In genomic region chr1:6891781-6892579, GRCh38 we compare ENCODE assay signal across 22 cellular contexts.
DNase-seq lines count a peak whose midpoint lies in the region; ATAC-seq, FAIRE-seq and TF ChIP-seq lines count a peak whose summit lies in the region.
"Had no signal": no experiment of that assay in that cellular context is flagged by ENCODE, and none has a peak within 500 bp of the region (broad histone marks: within the 10 kb centered on the region; RNA-seq: fewer than 3 reads in every experiment).

No MANE protein-coding gene starts in this region.

- TF ChIP-seq POLR2A in K562 (conservative IDR thresholded peaks at IDR 0.05) (no peak), prostate gland (IDR thresholded peaks at IDR 0.05) (no peak), vagina (IDR thresholded peaks at IDR 0.05) (no peak)

- H3K9ac ChIP-seq in GM23248 (no peak overlapping the region), K562 (ENCODE audit: insufficient read depth in 1 of 2, low read depth in 2 of 2, low read length in 2 of 2) (no peak overlapping the region)
- H3K9ac ChIP-seq: parathyroid adenoma had no signal

- CTCF ChIA-PET in K562 (lab: Yijun Ruan, JAX; ENCODE audit: low intra/inter-chr PET ratio) = interaction anchor here (1.0 kb wide), 1 partner anchor 97 kb away, joined by 3 read pairs; no protein-coding TSS in a partner anchor

- H3K4me2 ChIP-seq in GM23248 (ENCODE audit: unreplicated experiment) = no peak overlapping the region
- H3K4me2 ChIP-seq in K562 (ENCODE audit: insufficient read depth, low read length) = no peak overlapping the region

- H4K20me1 ChIP-seq in GM23248 (ENCODE audit: insufficient read depth) (no peaks in the 10 kb centered on the region), K562 (replicated peaks; ENCODE audit: control insufficient read depth, insufficient read depth, low read length) (no peaks in the 10 kb centered on the region; the same call in 1 of the 2 replicates)

- H3F3A ChIP-seq in GM23248 (ENCODE audit: insufficient read depth) = no peaks in the 10 kb centered on the region

- 93 to 95% methylated on average over 7 of the region's 7 CpGs for WGBS in GM23248 (ENCODE audit: low coverage in 1 of 2, low lambda C conversion rate in 2 of 2, missing lambda C conversion rate in 2 of 2), 2 experiments
- whole genome bisulfite sequencing in K562 (ENCODE audit: insufficient coverage, low coverage, missing lambda C conversion rate) = 12% methylated on average over 7 of the region's 7 CpGs
- 94% methylated on average over 7 of the region's 7 CpGs for WGBS in prostate gland

- no peaks in the 10 kb centered on the region for H3K9me2 ChIP-seq in GM23248 (ENCODE audit: insufficient read depth)

- H3K36me3 ChIP-seq in GM23248 (ENCODE audit: low read depth) (no peaks in the 10 kb centered on the region), K562 (ENCODE audit: control insufficient read depth, insufficient read depth, low read length) (no peaks in the 10 kb centered on the region), prostate gland (no peaks in the 10 kb centered on the region), vagina (peaks cover 0 to 4% of the 10 kb centered on the region in 2 donors)

- no TSS peak for BruUV-seq in K562 (replicated peaks; lab: Mats Ljungman, UMichigan)

- H3K4me1 ChIP-seq in GM23248 (ENCODE audit: insufficient read depth) (0 out of 2 replicates have a peak, but pooled peaks cover 7% of the 10 kb centered on the region), K562 (replicated peaks in 1 of 2; ENCODE audit: control insufficient read depth in 2 of 2, insufficient read depth in 2 of 2, low read length in 2 of 2) (no peaks in the 10 kb centered on the region), prostate gland (replicated peaks) (no peaks in the 10 kb centered on the region), vagina (no peaks in the 10 kb centered on the region)
- H3K4me1 ChIP-seq: parathyroid adenoma, sigmoid colon had no signal

- no peak for TF ChIP-seq EP300 in K562 (IDR thresholded peaks at IDR 0.05; ENCODE audit: low read length)

- POLR2A ChIA-PET in K562 (lab: Yijun Ruan, JAX) = no interaction called here

- no peaks in the 10 kb centered on the region for H3K9me3 ChIP-seq in GM23248 (ENCODE audit: low read depth)
- no peaks in the 10 kb centered on the region for H3K9me3 ChIP-seq in K562 (replicated peaks; ENCODE audit: control insufficient read depth, insufficient read depth, low read depth, low read length)
- no peaks in the 10 kb centered on the region for H3K9me3 ChIP-seq in prostate gland
- no peaks in the 10 kb centered on the region for H3K9me3 ChIP-seq in vagina
- H3K9me3 ChIP-seq: gastroesophageal sphincter, sigmoid colon had no signal

- no peaks in the 10 kb centered on the region for H3K9me1 ChIP-seq in K562 (ENCODE audit: control insufficient read depth, insufficient read depth, low read length)

- peak; percentile 26 for DNase-seq in activated T-cell treated with anti-CD3 and anti-CD28 coated beads for 24 hours (ENCODE audit: low read depth)
- DNase-seq in activated T-cell treated with anti-CD3 and anti-CD28 coated beads for 4 hours = no peak
- DNase-seq in GM23248 = peak; percentile 23
- no peak for DNase-seq in K562 (ENCODE audit: extremely low read depth in 1 of 4, low spot score in 3 of 4)
- peak; percentile 15 to 21 for DNase-seq in stimulated activated CD4-positive, alpha-beta T cell treated with anti-CD3 and anti-CD28 coated beads, Interleukin-4, amount 100 ng/mL, for 4 hours
- no peak for DNase-seq in NOMO-1 treated with DMSO at 0.1 percent for 48 hours (lab: John Stamatoyannopoulos, UW; ENCODE audit: unreplicated experiment)
- no peak for DNase-seq in prostate gland (ENCODE audit: low spot score)
- DNase-seq in vagina (ENCODE audit: extremely low spot score in 2 of 2) = no peak
- DNase-seq: activated CD8-positive, alpha-beta memory T cell treated with anti-CD3 and anti-CD28 coated beads, Interleukin-2, amount 50 U/mL, for 4 hours; DMS 273 treated with DMSO at 0.1 percent for 48 hours; erythroblast; left cardiac atrium; NCI-H2029 treated with DMSO at 0.1 percent for 48 hours; sigmoid colon; substantia nigra had no signal

- peak; percentile 50 for ATAC-seq in K562
- ATAC-seq: gastroesophageal sphincter; left cardiac atrium; natural killer cell treated with Interleukin-12 subunit alpha and Interleukin-12 subunit beta and Interleukin-15 and Interleukin-18, amount 100 ng/mL, for 72 hours had no signal

- H3K4me3 ChIP-seq in GM23248 (no peak overlapping the region), K562 (no peak overlapping the region), prostate gland (no peak overlapping the region), vagina (no peak overlapping the region)
- H3K4me3 ChIP-seq: cardiac muscle cell, gastroesophageal sphincter, sigmoid colon, SK-N-MC had no signal

- TF ChIP-seq RAD21 in K562 (CRISPR knock-in tag; conservative IDR thresholded peaks at IDR 0.05 in 1 of 2, IDR thresholded peaks at IDR 0.05 in 1 of 2) = no peak

- no peaks in the 10 kb centered on the region for H3K27me3 ChIP-seq in GM23248 (replicated peaks; ENCODE audit: insufficient read depth)
- peaks cover 6 to 8% of the 10 kb centered on the region in 2 experiments; a peak in 2 of 5 replicates for H3K27me3 ChIP-seq in K562 (ENCODE audit: control insufficient read depth in 2 of 2, insufficient read depth in 2 of 2, low read length in 2 of 2)
- no peaks in the 10 kb centered on the region for H3K27me3 ChIP-seq in prostate gland (replicated peaks; ENCODE audit: insufficient read depth)
- no peaks in the 10 kb centered on the region for H3K27me3 ChIP-seq in vagina
- H3K27me3 ChIP-seq: cardiac muscle cell, gastroesophageal sphincter, sigmoid colon had no signal

- no peak for FAIRE-seq in K562 (lab: Jason Lieb, UNC)
- FAIRE-seq: GM12892 had no signal

- intact Hi-C loops in K562 (cut with micrococcal nuclease) (no loop called here), prostate gland (cut with DNase I) (loop anchor here (2.0 to 5.0 kb wide), 2 partner anchors 97 to 165 kb away; no protein-coding TSS in a partner anchor), vagina (cut with DNase I) (no loop called here)

- no peaks in the 10 kb centered on the region for H3K79me2 ChIP-seq in GM23248 (ENCODE audit: insufficient read depth)
- H3K79me2 ChIP-seq in K562 (ENCODE audit: control insufficient read depth, insufficient read depth, low read length) = no peaks in the 10 kb centered on the region

- H2AFZ ChIP-seq in GM23248 (no peak overlapping the region), K562 (ENCODE audit: low read depth, low read length) (no peak overlapping the region)
- H2AFZ ChIP-seq: parathyroid adenoma had no signal

- H3K27ac ChIP-seq in GM23248 (no peak overlapping the region), K562 (ENCODE audit: extremely low read depth, low read depth, low read length) (no peak overlapping the region), prostate gland (no peak overlapping the region), vagina (no peak overlapping the region)
- H3K27ac ChIP-seq: cardiac muscle cell, gastroesophageal sphincter, HL-60, parathyroid adenoma, sigmoid colon, SK-N-MC had no signal

- in situ Hi-C loops in GM23248 (cut with MboI) = loop anchor here (10.0 to 25.0 kb wide), 2 partner anchors 180 to 753 kb away; partner anchors contain the start of gene DNAJC11
- in situ Hi-C loops in K562 (cut with MboI) = loop anchor here (10.0 kb wide), 1 partner anchor 167 kb away; no protein-coding TSS in a partner anchor

- no peak for TF ChIP-seq CTCF in K562 (IDR thresholded peaks at IDR 0.05 in 2 of 3, conservative IDR thresholded peaks at IDR 0.05 in 1 of 3; ENCODE audit: insufficient read depth in 2 of 3, low read depth in 1 of 3, low read length in 3 of 3)
- TF ChIP-seq CTCF in prostate gland (IDR thresholded peaks at IDR 0.05) = no peak
- no peak for TF ChIP-seq CTCF in vagina (IDR thresholded peaks at IDR 0.05)

TF ChIP-seq in K562, 482 proteins besides CTCF, POLR2A, EP300 and RAD21 (continues in another document):
- TF ChIP-seq GABPB2 (CRISPR knock-in tag; conservative IDR thresholded peaks at IDR 0.05) = no peak
- TF ChIP-seq, protein P1, sequence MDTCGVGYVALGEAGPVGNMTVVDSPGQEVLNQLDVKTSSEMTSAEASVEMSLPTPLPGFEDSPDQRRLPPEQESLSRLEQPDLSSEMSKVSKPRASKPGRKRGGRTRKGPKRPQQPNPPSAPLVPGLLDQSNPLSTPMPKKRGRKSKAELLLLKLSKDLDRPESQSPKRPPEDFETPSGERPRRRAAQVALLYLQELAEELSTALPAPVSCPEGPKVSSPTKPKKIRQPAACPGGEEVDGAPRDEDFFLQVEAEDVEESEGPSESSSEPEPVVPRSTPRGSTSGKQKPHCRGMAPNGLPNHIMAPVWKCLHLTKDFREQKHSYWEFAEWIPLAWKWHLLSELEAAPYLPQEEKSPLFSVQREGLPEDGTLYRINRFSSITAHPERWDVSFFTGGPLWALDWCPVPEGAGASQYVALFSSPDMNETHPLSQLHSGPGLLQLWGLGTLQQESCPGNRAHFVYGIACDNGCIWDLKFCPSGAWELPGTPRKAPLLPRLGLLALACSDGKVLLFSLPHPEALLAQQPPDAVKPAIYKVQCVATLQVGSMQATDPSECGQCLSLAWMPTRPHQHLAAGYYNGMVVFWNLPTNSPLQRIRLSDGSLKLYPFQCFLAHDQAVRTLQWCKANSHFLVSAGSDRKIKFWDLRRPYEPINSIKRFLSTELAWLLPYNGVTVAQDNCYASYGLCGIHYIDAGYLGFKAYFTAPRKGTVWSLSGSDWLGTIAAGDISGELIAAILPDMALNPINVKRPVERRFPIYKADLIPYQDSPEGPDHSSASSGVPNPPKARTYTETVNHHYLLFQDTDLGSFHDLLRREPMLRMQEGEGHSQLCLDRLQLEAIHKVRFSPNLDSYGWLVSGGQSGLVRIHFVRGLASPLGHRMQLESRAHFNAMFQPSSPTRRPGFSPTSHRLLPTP (IDR thresholded peaks at IDR 0.05; ENCODE audit: borderline replicate concordance, extremely low read depth, insufficient read length) = no peak
- TF ChIP-seq MAFG (tag; conservative IDR thresholded peaks at IDR 0.05) = peak; percentile 34; the same call in 1 of the 2 replicates
- TF ChIP-seq MYC (IDR thresholded peaks at IDR 0.05; ENCODE audit: low read depth, low read length) = no peak
- no peak for TF ChIP-seq MYC (CRISPR knock-in tag; IDR thresholded peaks at IDR 0.05; ENCODE audit: borderline replicate concordance, low read depth)
- TF ChIP-seq C11orf30 (IDR thresholded peaks at IDR 0.05; ENCODE audit: low read depth) = peak; percentile 54
- peak; percentile 17 for TF ChIP-seq MEIS2 (IDR thresholded peaks at IDR 0.05; ENCODE audit: partially characterized antibody)
- peak; percentile 54 for TF ChIP-seq FOSL1 (tag; conservative IDR thresholded peaks at IDR 0.05)

Comparison
In these comparisons a context has a peak if more than half of its experiments do, and no peak if none do; other contexts are left out.
1. DNase-seq: peak in activated T-cell treated with anti-CD3 and anti-CD28 coated beads for 24 hours (single experiment), GM23248 (single experiment) and stimulated activated CD4-positive, alpha-beta T cell treated with anti-CD3 and anti-CD28 coated beads, Interleukin-4, amount 100 ng/mL, for 4 hours (2 of 2); none in activated T-cell treated with anti-CD3 and anti-CD28 coated beads for 4 hours (single experiment), K562 (0 of 4), NOMO-1 treated with DMSO at 0.1 percent for 48 hours (single experiment), prostate gland (single experiment) and vagina (0 of 2).